Comparison of ENCODE assay signal across 8 cellular contexts in the genomic region with DNA sequence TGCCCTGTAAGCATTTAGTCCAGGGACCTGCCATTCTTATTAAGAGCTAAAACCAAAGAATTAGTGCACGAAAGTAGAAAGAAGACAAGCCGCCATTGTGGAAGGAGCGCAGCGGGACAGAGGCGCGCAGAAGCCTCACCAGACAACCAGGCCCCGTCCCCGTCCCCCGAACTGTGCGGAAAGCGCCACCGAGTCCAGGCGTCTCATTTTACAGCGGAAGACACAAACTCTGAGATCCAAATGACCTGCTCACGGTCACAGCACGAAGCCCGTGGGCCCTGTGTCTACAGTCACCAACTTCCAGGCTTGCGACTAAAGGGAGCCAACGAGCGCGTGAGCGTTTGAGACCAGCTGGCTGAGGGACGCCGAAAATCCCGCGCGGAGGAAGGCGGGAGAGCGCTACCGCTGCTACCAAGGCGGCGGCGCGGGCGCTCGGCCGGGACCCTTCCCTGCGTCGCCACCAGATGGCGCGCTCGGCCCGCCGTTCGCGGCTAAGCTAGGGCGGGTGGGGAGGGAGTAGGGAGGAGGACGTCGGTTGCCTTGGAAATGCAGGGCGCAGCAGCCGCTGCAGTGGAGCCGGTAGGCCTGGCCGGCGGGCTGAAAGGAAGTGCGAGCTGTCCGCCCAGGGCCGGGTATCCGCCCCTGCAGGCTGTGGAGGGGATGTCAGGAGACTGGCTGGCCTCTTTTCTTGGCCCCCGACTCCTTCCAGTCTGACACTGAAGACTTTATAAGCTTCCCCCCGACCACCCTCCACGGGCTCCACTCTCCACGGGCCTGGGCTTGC. TPM values are rescaled to one million over a fixed set of nuclear protein-coding genes. Genes with fewer than 3 reads are reported as not detected.
A peak's percentile ranks its signal among the peaks of the same experiment; 100 is the strongest.
DNase-seq lines count a peak whose midpoint lies in the region; ATAC-seq, FAIRE-seq and TF ChIP-seq lines count a peak whose summit lies in the region.

No MANE protein-coding gene starts in this region.

- intact Hi-C loops in adrenal gland (cut with DNase I) (loop anchor here (5.0 to 10.0 kb wide), 4 partner anchors 83 to 440 kb away; no protein-coding TSS in a partner anchor), left ventricle myocardium inferior (cut with micrococcal nuclease) (no loop called here)

- TF ChIP-seq POLR2A in GM12892 (IDR thresholded peaks at IDR 0.05; ENCODE audit: low read depth, low read length) (peak; percentile 62; the same call in 1 of the 2 replicates), adrenal gland (IDR thresholded peaks at IDR 0.05) (peak in 1 of 2 donors; percentile 74)

- H3K27ac ChIP-seq in adrenal gland (peak overlapping the region; percentile 46 to 87 (median 78)), left ventricle myocardium inferior (replicated peaks) (peak overlapping the region; percentile 91), urinary bladder (ENCODE audit: low read depth) (peak overlapping the region; percentile 80)

- H3K4me1 Mint-ChIP-seq in progenitor cell of endocrine pancreas (ENCODE audit: low read depth) = peaks cover 7% of the 10 kb centered on the region

- peak overlapping the region; percentile 82 for H3K4me3 Mint-ChIP-seq in progenitor cell of endocrine pancreas (ENCODE audit: low read depth)

- H3K36me3 ChIP-seq in adrenal gland (replicated peaks in 1 of 2) (no peaks in the 10 kb centered on the region), left ventricle myocardium inferior (no peaks in the 10 kb centered on the region), urinary bladder (ENCODE audit: insufficient read depth) (no peaks in the 10 kb centered on the region)

- FAIRE-seq in GM12892 (lab: Jason Lieb, UNC) = peak; percentile 99

- 1 to 3% (median 1%) methylated on average over 8 to 62 of the region's 62 CpGs for WGBS in adrenal gland, 4 donors
- WGBS in urinary bladder = under 1% methylated on average over 62 of the region's 62 CpGs

- DNase-seq in GM12892 (ENCODE audit: insufficient read length) = peak; percentile 88
- DNase-seq in NCI-H1417 treated with DMSO at 0.1 percent for 48 hours (lab: John Stamatoyannopoulos, UW) = peak; percentile 78
- peak; percentile 91 to 94 for DNase-seq in SW 1271 (lab: John Stamatoyannopoulos, UW)
- peak; percentile 87 to 95 (median 92) for DNase-seq in adrenal gland
- DNase-seq in left ventricle myocardium inferior = peak; percentile 92
- DNase-seq in progenitor cell of endocrine pancreas (ENCODE audit: low spot score, unreplicated experiment) = peak; percentile 97

- H3K9me3 Mint-ChIP-seq in progenitor cell of endocrine pancreas (ENCODE audit: low read depth) = peaks cover 19% of the 10 kb centered on the region

- H3K27me3 Mint-ChIP-seq in progenitor cell of endocrine pancreas = no peaks in the 10 kb centered on the region

- ATAC-seq in HG02840 (IDR thresholded peaks at IDR 0.05; ENCODE audit: low FRiP score, unreplicated experiment) = peak; percentile 100

- H3K27ac Mint-ChIP-seq in progenitor cell of endocrine pancreas = peak overlapping the region; percentile 97

- H3K4me1 ChIP-seq in adrenal gland (replicated peaks in 1 of 2) = peaks cover 5 to 6% of the 10 kb centered on the region in 2 donors
- H3K4me1 ChIP-seq in left ventricle myocardium inferior = peaks cover 13% of the 10 kb centered on the region
- no peaks in the 10 kb centered on the region for H3K4me1 ChIP-seq in urinary bladder (ENCODE audit: insufficient read depth)

- H3K27me3 ChIP-seq in adrenal gland = no peaks in the 10 kb centered on the region
- no peaks in the 10 kb centered on the region for H3K27me3 ChIP-seq in left ventricle myocardium inferior (ENCODE audit: low read depth)

- peaks cover 9% of the 10 kb centered on the region for H3K36me3 Mint-ChIP-seq in progenitor cell of endocrine pancreas (ENCODE audit: insufficient read depth)

- H3K4me3 ChIP-seq in adrenal gland (peak overlapping the region; percentile 12 to 51 (median 35)), left ventricle myocardium inferior (peak overlapping the region; percentile 71), urinary bladder (ENCODE audit: low read depth, low read length) (peak overlapping the region; percentile 37)

- peak; percentile 66 to 99 (median 94) for TF ChIP-seq CTCF in adrenal gland (IDR thresholded peaks at IDR 0.05)
- peak; percentile 93 for TF ChIP-seq CTCF in left ventricle myocardium inferior (IDR thresholded peaks at IDR 0.05; ENCODE audit: borderline replicate concordance)
- peak; percentile 92 for TF ChIP-seq CTCF in progenitor cell of endocrine pancreas (IDR thresholded peaks at IDR 0.05; ENCODE audit: unreplicated experiment)

- H3K9me3 ChIP-seq in adrenal gland (replicated peaks in 1 of 3) (no peaks in the 10 kb centered on the region), left ventricle myocardium inferior (replicated peaks) (peaks cover 6% of the 10 kb centered on the region)

RNA-seq across cellular contexts. Expression of a gene that starts 0.4 kb away (rescaled TPM):
- polyA plus RNA-seq in GM12892 (2012; ENCODE audit: missing spikeins) = 0.28 TPM
- total RNA-seq in adrenal gland = not detected
- not detected for polyA plus RNA-seq in adrenal gland
- not detected for total RNA-seq in left ventricle myocardium inferior
- not detected in 2 replicates for total RNA-seq in progenitor cell of endocrine pancreas
- not detected for total RNA-seq in urinary bladder
- not detected for polyA plus RNA-seq in urinary bladder

RNA-seq across cellular contexts. Expression of a gene that starts 43.8 kb away (rescaled TPM):
- polyA plus RNA-seq in GM12892 (2012; ENCODE audit: missing spikeins) = 0.49 TPM
- total RNA-seq in adrenal gland (10 to 100 TPM in 7 of 8 donors, 1 to 10 TPM in 1; 9.2 to 64.9 (median 19.4) TPM), left ventricle myocardium inferior (3.8 TPM), progenitor cell of endocrine pancreas (4.7 and 5.6 TPM in 2 replicates), urinary bladder (123 TPM)
- polyA plus RNA-seq in adrenal gland (10 to 100 TPM in 2 of 3 donors, 1 to 10 TPM in 1; 8.2 to 21.8 (median 12.1) TPM), urinary bladder (18.5 TPM)

Comparison
In these comparisons a context has a peak if more than half of its experiments do, and no peak if none do; other contexts are left out.
1. Peak in every context shown above with its lines: DNase-seq, ATAC-seq, H3K4me3 ChIP-seq and H3K27ac ChIP-seq.